8 cellular contexts compared by ENCODE assay signal in genomic region chr14:74922752-74923401, GRCh38. TPM values are rescaled to one million over a fixed set of nuclear protein-coding genes. Genes with fewer than 3 reads are reported as not detected.
DNase-seq lines count a peak whose midpoint lies in the region; TF ChIP-seq lines count a peak whose summit lies in the region.

TSS of gene RPS6KL1 (minus strand) at chr14:74923260. CDS start at chr14:74921541, 1,719 bp downstream.

- peaks cover 4% of the 10 kb centered on the region for H3K23me2 ChIP-seq in H9 (ENCODE audit: insufficient read length, low read depth, low read length, poor library complexity, severe bottlenecking)

- H3F3A ChIP-seq in SK-N-SH (replicated peaks; ENCODE audit: insufficient read depth) = no peaks in the 10 kb centered on the region

- no peak within 1 kb of the TSS; a peak in 2 of 7 replicates for H3K27ac Mint-ChIP-seq in H9
- no peak within 1 kb of the TSS for H3K27ac Mint-ChIP-seq in activated naive CD8-positive, alpha-beta T cell treated with anti-CD3 and anti-CD28 coated beads for 36 hours

- POLR2A ChIA-PET in SK-N-SH (lab: Yijun Ruan, JAX) = interaction anchor here (0.6 to 1.9 kb wide), 6 partner anchors 12 to 173 kb away, joined by 3 to 7 read pairs (median 4); partner anchors contain the start of gene ZC2HC1C

- H3K4me2 ChIP-seq in H9 (ENCODE audit: insufficient read depth, insufficient read length, low read length) = peak within 1 kb of the TSS; percentile 54
- H3K4me2 ChIP-seq in SK-N-SH = peak within 1 kb of the TSS; percentile 70
- H3K4me2 ChIP-seq in osteoblast (ENCODE audit: insufficient read depth, low read length) = peak within 1 kb of the TSS; percentile 79

- no peaks in the 10 kb centered on the region for H3K4me1 ChIP-seq in H9 (ENCODE audit: insufficient read depth, low read length)
- H3K4me1 ChIP-seq in SK-N-SH (ENCODE audit: control insufficient read depth in 1 of 2, insufficient read depth in 2 of 2, low read depth in 1 of 2, low read length in 1 of 2) = no peaks in the 10 kb centered on the region; a peak in 1 of 4 replicates
- peaks cover 11% of the 10 kb centered on the region for H3K4me1 ChIP-seq in osteoblast (ENCODE audit: insufficient read depth, low read length)
- peaks cover 8% of the 10 kb centered on the region for H3K4me1 ChIP-seq in testis

- peak within 1 kb of the TSS; percentile 68 for H3K9ac ChIP-seq in H9 (ENCODE audit: extremely low read depth, insufficient read length, low read length)
- H3K9ac ChIP-seq in SK-N-SH = peak within 1 kb of the TSS; percentile 36; the same call in 1 of the 2 replicates

- no peak for TF ChIP-seq RAD21 in SK-N-SH (IDR thresholded peaks at IDR 0.05; ENCODE audit: low read length)

- peaks cover 5 to 6% of the 10 kb centered on the region in 2 experiments; a peak in 3 of 4 replicates for H3K4me1 Mint-ChIP-seq in H9
- peaks cover 4% of the 10 kb centered on the region for H3K4me1 Mint-ChIP-seq in activated naive CD8-positive, alpha-beta T cell treated with anti-CD3 and anti-CD28 coated beads for 36 hours

- no peak within 1 kb of the TSS for H2BK15ac ChIP-seq in H9 (ENCODE audit: low read depth, low read length)

- no peak within 1 kb of the TSS for H2BK12ac ChIP-seq in H9 (ENCODE audit: insufficient read length, low read depth, low read length)

- H3K36me3 Mint-ChIP-seq in H9 (ENCODE audit: insufficient read depth in 1 of 3, low read depth in 3 of 3) = peaks cover 0 to 6% (median 0%) of the 10 kb centered on the region in 3 experiments; a peak in 1 of 7 replicates
- no peaks in the 10 kb centered on the region for H3K36me3 Mint-ChIP-seq in activated naive CD8-positive, alpha-beta T cell treated with anti-CD3 and anti-CD28 coated beads for 36 hours

- intact Hi-C loops in head of caudate nucleus (cut with DNase I) (no loop called here), testis (cut with DNase I; ENCODE audit: low total_unique reads) (no loop called here)

- no CpG with 5 or more reads among the region's 51 CpGs for WGBS in H9 (ENCODE audit: extremely low coverage, insufficient read length, low lambda C conversion rate)
- WGBS in SK-N-SH (ENCODE audit: low lambda C conversion rate) = 13% methylated on average over 25 of the region's 51 CpGs
- WGBS in testis, 2 donors = 8 to 9% methylated on average over 15 to 22 of the region's 51 CpGs

- H2BK20ac ChIP-seq in H9 (ENCODE audit: low read depth, low read length, poor library complexity, severe bottlenecking) = no peak within 1 kb of the TSS

- H3K23ac ChIP-seq in H9 (ENCODE audit: insufficient read length, low read depth, low read length) = no peak within 1 kb of the TSS

- H3K27ac ChIP-seq in H9 (ENCODE audit: insufficient read length, low read depth, low read length) (no peak within 1 kb of the TSS), SK-N-SH (ENCODE audit: low read depth in 2 of 2, low read length in 1 of 2) (no peak within 1 kb of the TSS), osteoblast (ENCODE audit: low read depth, low read length) (peak within 1 kb of the TSS; percentile 17), testis (peak within 1 kb of the TSS; percentile 48 to 54)

- H3K4me3 Mint-ChIP-seq in H9 = peak within 1 kb of the TSS; percentile 85 to 91
- H3K4me3 Mint-ChIP-seq in activated naive CD8-positive, alpha-beta T cell treated with anti-CD3 and anti-CD28 coated beads for 36 hours = peak within 1 kb of the TSS; percentile 81

- no peak within 1 kb of the TSS for H3K4ac ChIP-seq in H9 (ENCODE audit: low read depth, low read length)

- no peaks in the 10 kb centered on the region for H3K27me3 ChIP-seq in H9 (ENCODE audit: insufficient read depth, low read length)
- H3K27me3 ChIP-seq in SK-N-SH (ENCODE audit: insufficient read depth) = peaks cover 6% of the 10 kb centered on the region; the same call in 1 of the 2 replicates
- H3K27me3 ChIP-seq in osteoblast (ENCODE audit: insufficient read depth, low read length) = no peaks in the 10 kb centered on the region
- no peaks in the 10 kb centered on the region for H3K27me3 ChIP-seq in testis

- H4K91ac ChIP-seq in H9 (ENCODE audit: insufficient read length, low read depth, low read length) = no peak within 1 kb of the TSS

- peak within 1 kb of the TSS; percentile 92 for H3K14ac ChIP-seq in H9 (ENCODE audit: insufficient read depth, low read length)

- peak within 1 kb of the TSS; percentile 52 to 61 for H3K4me3 ChIP-seq in SK-N-SH (ENCODE audit: low read depth in 2 of 2, low read length in 1 of 2)
- H3K4me3 ChIP-seq in osteoblast (ENCODE audit: insufficient read depth, low read length) = peak within 1 kb of the TSS; percentile 77
- H3K4me3 ChIP-seq in testis = peak within 1 kb of the TSS; percentile 64 to 68

- no peak within 1 kb of the TSS for H2BK120ac ChIP-seq in H9 (ENCODE audit: low read depth, low read length, poor library complexity, severe bottlenecking)

- H4K20me1 ChIP-seq in H9 (ENCODE audit: control insufficient read depth, insufficient read depth, insufficient read length) = no peaks in the 10 kb centered on the region
- H4K20me1 ChIP-seq in SK-N-SH (ENCODE audit: insufficient read depth) = no peaks in the 10 kb centered on the region
- no peaks in the 10 kb centered on the region for H4K20me1 ChIP-seq in osteoblast (ENCODE audit: insufficient read depth, low read length)

- H3K9me3 ChIP-seq in H9 (ENCODE audit: control insufficient read depth, low read depth, low read length) (no peaks in the 10 kb centered on the region), SK-N-SH (no peaks in the 10 kb centered on the region), osteoblast (ENCODE audit: low read depth, low read length) (no peaks in the 10 kb centered on the region), testis (no peaks in the 10 kb centered on the region)

- no peak within 1 kb of the TSS for H4K5ac ChIP-seq in H9 (ENCODE audit: insufficient read length, low read depth, low read length)

- no peaks in the 10 kb centered on the region for H3K9me2 ChIP-seq in SK-N-SH

- no peak for TF ChIP-seq CTCF in H9 (conservative IDR thresholded peaks at IDR 0.05)
- TF ChIP-seq CTCF in SK-N-SH (IDR thresholded peaks at IDR 0.05) = no peak
- TF ChIP-seq CTCF in osteoblast (IDR thresholded peaks at IDR 0.05; ENCODE audit: extremely low read depth, low read depth, low read length) = no peak
- TF ChIP-seq CTCF in testis (IDR thresholded peaks at IDR 0.05) = no peak

- TF ChIP-seq EP300 in SK-N-SH (IDR thresholded peaks at IDR 0.05; ENCODE audit: borderline replicate concordance in 1 of 2, low read depth in 1 of 2, low read length in 1 of 2) = no peak

- TF ChIP-seq POLR2A in testis (IDR thresholded peaks at IDR 0.05) = no peak

- H3K9me3 Mint-ChIP-seq in H9 = no peaks in the 10 kb centered on the region
- H3K9me3 Mint-ChIP-seq in activated naive CD8-positive, alpha-beta T cell treated with anti-CD3 and anti-CD28 coated beads for 36 hours = no peaks in the 10 kb centered on the region

- peak within 1 kb of the TSS; percentile 81 for H3K18ac ChIP-seq in H9 (ENCODE audit: insufficient read length, low read depth, low read length)

- H3T11ph ChIP-seq in H9 (ENCODE audit: low read length) = no peak within 1 kb of the TSS

- H2AK5ac ChIP-seq in H9 (ENCODE audit: insufficient read length, low read length) = no peak within 1 kb of the TSS

- H3K79me2 ChIP-seq in H9 (ENCODE audit: insufficient read depth, low read length) = no peaks in the 10 kb centered on the region
- no peaks in the 10 kb centered on the region for H3K79me2 ChIP-seq in SK-N-SH (ENCODE audit: insufficient read depth)
- H3K79me2 ChIP-seq in osteoblast (ENCODE audit: insufficient read depth, low read length) = no peaks in the 10 kb centered on the region

- no peak within 1 kb of the TSS for H2AFZ ChIP-seq in H9 (ENCODE audit: low read length)
- H2AFZ ChIP-seq in SK-N-SH (ENCODE audit: low read depth) = peak within 1 kb of the TSS; percentile 85; the same call in 1 of the 2 replicates
- H2AFZ ChIP-seq in osteoblast (ENCODE audit: low read length) = peak within 1 kb of the TSS; percentile 84

- H3K79me1 ChIP-seq in H9 (ENCODE audit: insufficient read depth, low read depth, low read length, poor library complexity, severe bottlenecking) = no peaks in the 10 kb centered on the region

- no peak within 1 kb of the TSS for H4K8ac ChIP-seq in H9 (replicated peaks; ENCODE audit: insufficient read length, low read depth, low read length)

- CTCF ChIA-PET in SK-N-SH (lab: Yijun Ruan, JAX) = interaction anchor here (1.2 to 2.7 kb wide), 10 partner anchors 12 to 181 kb away, joined by 3 to 17 read pairs (median 6); no protein-coding TSS in a partner anchor

- H3K36me3 ChIP-seq in SK-N-SH (replicated peaks in 1 of 2; ENCODE audit: control insufficient read depth in 1 of 2, insufficient read depth in 2 of 2, low read length in 1 of 2) (no peaks in the 10 kb centered on the region), osteoblast (ENCODE audit: insufficient read depth, low read length) (no peaks in the 10 kb centered on the region), testis (ENCODE audit: low read depth, missing control alignments) (no peaks in the 10 kb centered on the region)

- no peak within 1 kb of the TSS for H2BK5ac ChIP-seq in H9 (ENCODE audit: insufficient read length, low read length)

- DNase-seq in DMS79 treated with DMSO at 0.1 percent for 48 hours (lab: John Stamatoyannopoulos, UW) (peak; percentile 93), H9 (peak; percentile 93), NAMALWA (ENCODE audit: low spot score) (peak; percentile 73), SK-N-SH (peak; percentile 98), head of caudate nucleus (peak; percentile 85 to 97 (median 92)), osteoblast (ENCODE audit: insufficient read length, low spot score, missing footprints) (peak; percentile 99), testis (peak; percentile 95)
- DNase-seq in activated naive CD8-positive, alpha-beta T cell treated with anti-CD3 and anti-CD28 coated beads for 36 hours = peak; percentile 82

- H3K56ac ChIP-seq in H9 (ENCODE audit: insufficient read length, low read depth, low read length) = no peak within 1 kb of the TSS

- H3K27me3 Mint-ChIP-seq in H9 (ENCODE audit: low read depth) = peaks cover 8% of the 10 kb centered on the region
- no peaks in the 10 kb centered on the region for H3K27me3 Mint-ChIP-seq in activated naive CD8-positive, alpha-beta T cell treated with anti-CD3 and anti-CD28 coated beads for 36 hours

TF ChIP-seq in SK-N-SH, 30 proteins besides CTCF, POLR2A, EP300 and RAD21:
- TF ChIP-seq RCOR1 (IDR thresholded peaks at IDR 0.05; ENCODE audit: low read length) (peak; percentile 97), GATA2 (CRISPR knock-in tag; IDR thresholded peaks at IDR 0.05) (no peak), MXI1 (IDR thresholded peaks at IDR 0.05; ENCODE audit: low read depth, low read length) (peak; percentile 69; the same call in 1 of the 2 replicates)

RNA-seq across cellular contexts. Expression of gene RPS6KL1, which starts in this region (rescaled TPM):
- total RNA-seq in H9 (2021) (13.8 and 18.8 TPM in 2 replicates), osteoblast (0.29 and 0.36 TPM in 2 replicates), testis (10 to 100 TPM; 22.5 to 22.9 TPM)
- polyA plus RNA-seq in SK-N-SH (2012; rRNA removed) (2.5 and 4.4 TPM in 2 replicates), testis (ENCODE audit: insufficient read depth, low read depth, low replicate concordance) (41.8 TPM)
- polyA plus RNA-seq in SK-N-SH (2012; cell fraction: cytosol; rRNA removed) = 1.2 and 2.1 TPM in 2 replicates
- polyA plus RNA-seq in SK-N-SH (2012; cell fraction: nucleus; rRNA removed) = 12.2 and 14.8 TPM in 2 replicates
- 1 to 10 TPM; 6.0 to 6.5 TPM for total RNA-seq in activated naive CD8-positive, alpha-beta T cell treated with anti-CD3 and anti-CD28 coated beads for 36 hours

Comparison
In these comparisons a context has a peak if more than half of its experiments do, and no peak if none do; other contexts are left out.
1. Peak in DNase-seq, H3K4me3 ChIP-seq, H3K27ac ChIP-seq and H3K4me2 ChIP-seq in osteoblast; RNA of the gene not detected or under 1 TPM.
2. H3K27ac ChIP-seq: peak in testis (2 of 2); none in H9 (single experiment) and SK-N-SH (0 of 2).
3. Peak in every context shown above with its lines, with median percentiles within 50 percentile points of each other: DNase-seq, H3K4me2 ChIP-seq and H3K4me3 ChIP-seq.